8 cellular contexts compared by ENCODE assay signal in genomic region chr2:231662028-231662810, GRCh38. TPM values are rescaled to one million over a fixed set of nuclear protein-coding genes. Genes with fewer than 3 reads are reported as not detected.
DNase-seq lines count a peak whose midpoint lies in the region; ATAC-seq and TF ChIP-seq lines count a peak whose summit lies in the region.

No MANE protein-coding gene starts in this region.

- H3K9me3 ChIP-seq in left ventricle myocardium inferior (replicated peaks) (no peaks in the 10 kb centered on the region), prostate gland (no peaks in the 10 kb centered on the region), upper lobe of right lung (no peaks in the 10 kb centered on the region)

- 12% methylated on average over 83 of the region's 87 CpGs for WGBS in prostate gland

- H3K27ac ChIP-seq in left ventricle myocardium inferior (replicated peaks): peak overlapping the region; percentile 100
- peak overlapping the region; percentile 83 for H3K27ac ChIP-seq in prostate gland
- H3K27ac ChIP-seq in upper lobe of right lung: peak overlapping the region; percentile 94

- peak; percentile 27 for TF ChIP-seq CTCF in left ventricle myocardium inferior (IDR thresholded peaks at IDR 0.05; ENCODE audit: borderline replicate concordance)
- TF ChIP-seq CTCF in prostate gland (IDR thresholded peaks at IDR 0.05): peak in 2 of 4 experiments; percentile 30 to 40
- TF ChIP-seq CTCF in upper lobe of right lung (IDR thresholded peaks at IDR 0.05): peak; percentile 7

- peak; percentile 83 for DNase-seq in DMS53 treated with DMSO at 0.1 percent for 48 hours (lab: John Stamatoyannopoulos, UW; ENCODE audit: unreplicated experiment)
- DNase-seq in Jurkat, Clone E6-1 (ENCODE audit: low read depth, low spot score): peak; percentile 96
- peak; percentile 91 to 99 (median 95) for DNase-seq in T-helper 1 cell
- peak; percentile 87 for DNase-seq in amniotic stem cell (lab: John Stamatoyannopoulos, UW)
- DNase-seq in left ventricle myocardium inferior: peak; percentile 96
- peak; percentile 92 for DNase-seq in prostate gland (ENCODE audit: low spot score)
- peak; percentile 98 for DNase-seq in upper lobe of right lung

- H3K4me1 ChIP-seq in left ventricle myocardium inferior (peaks cover 34% of the 10 kb centered on the region), prostate gland (replicated peaks) (no peaks in the 10 kb centered on the region), upper lobe of right lung (peaks cover 27% of the 10 kb centered on the region)

- no peaks in the 10 kb centered on the region for H3K36me3 ChIP-seq in left ventricle myocardium inferior
- H3K36me3 ChIP-seq in prostate gland: no peaks in the 10 kb centered on the region
- H3K36me3 ChIP-seq in upper lobe of right lung: no peaks in the 10 kb centered on the region

- peak overlapping the region; percentile 63 for H3K4me3 ChIP-seq in Jurkat, Clone E6-1 (ENCODE audit: low read length)
- H3K4me3 ChIP-seq in left ventricle myocardium inferior: peak overlapping the region; percentile 65
- H3K4me3 ChIP-seq in prostate gland: peak overlapping the region; percentile 29 to 46
- H3K4me3 ChIP-seq in upper lobe of right lung: peak overlapping the region; percentile 50

- ATAC-seq in GM21528 (IDR thresholded peaks at IDR 0.05; ENCODE audit: low FRiP score, unreplicated experiment): peak; percentile 75
- peak; percentile 87 for ATAC-seq in upper lobe of right lung

- H3K27me3 ChIP-seq in left ventricle myocardium inferior (ENCODE audit: low read depth): no peaks in the 10 kb centered on the region
- no peaks in the 10 kb centered on the region for H3K27me3 ChIP-seq in prostate gland (replicated peaks; ENCODE audit: insufficient read depth)
- no peaks in the 10 kb centered on the region for H3K27me3 ChIP-seq in upper lobe of right lung

- TF ChIP-seq POLR2A in prostate gland (IDR thresholded peaks at IDR 0.05): peak; percentile 65

- intact Hi-C loops in left ventricle myocardium inferior (cut with micrococcal nuclease): no loop called here
- intact Hi-C loops in prostate gland (cut with DNase I): no loop called here
- intact Hi-C loops in upper lobe of right lung (cut with DNase I): no loop called here

RNA-seq across cellular contexts. Expression of gene PTMA, which starts 46.1 kb away (rescaled TPM):
- 4,686 TPM for polyA plus RNA-seq in Jurkat, Clone E6-1 (2012; ENCODE audit: insufficient read depth, insufficient read length)
- 209 TPM for total RNA-seq in left ventricle myocardium inferior
- total RNA-seq in prostate gland: 100 to 1,000 TPM; 418 to 613 TPM
- total RNA-seq in upper lobe of right lung: 744 TPM

Comparison
In these comparisons a context has a peak if more than half of its experiments do, and no peak if none do; other contexts are left out.
1. Peak in every context shown above with its lines: DNase-seq, ATAC-seq, H3K4me3 ChIP-seq and H3K27ac ChIP-seq.